Comparison of ENCODE assay signal across 2 cellular contexts in genomic region chr7:55142919-55143600, GRCh38.
A peak's percentile ranks its signal among the peaks of the same experiment; 100 is the strongest.
TF ChIP-seq lines count a peak whose summit lies in the region.

No MANE protein-coding gene starts in this region.

TF ChIP-seq in K562, 482 proteins besides CTCF, POLR2A, EP300 and RAD21 (continued from another document):
- TF ChIP-seq FOXP4 (CRISPR knock-in tag; IDR thresholded peaks at IDR 0.05; ENCODE audit: borderline replicate concordance) (no peak), NR2C2 (CRISPR knock-in tag; IDR thresholded peaks at IDR 0.05) (no peak), NR2C2 (tag; IDR thresholded peaks at IDR 0.05) (peak; percentile 37; the same call in 1 of the 2 replicates), SRSF7 (optimal IDR thresholded peaks at IDR 0.05; ENCODE audit: low read depth, low read length) (no peak), NFXL1 (CRISPR knock-in tag; IDR thresholded peaks at IDR 0.05) (no peak)

TF ChIP-seq in HepG2, 621 proteins besides CTCF, POLR2A, EP300 and RAD21 (continued from another document):
- TF ChIP-seq ZNF670 (CRISPR knock-in tag; IDR thresholded peaks at IDR 0.05; ENCODE audit: borderline replicate concordance): no peak
- peak; percentile 39; the same call in 1 of the 2 replicates for TF ChIP-seq NR2F6 (IDR thresholded peaks at IDR 0.05)
- TF ChIP-seq NR2F6 (CRISPR knock-in tag; IDR thresholded peaks at IDR 0.05): peak; percentile 64
- no peak for TF ChIP-seq ZBTB42 (CRISPR knock-in tag; IDR thresholded peaks at IDR 0.05)
- TF ChIP-seq NFIC (IDR thresholded peaks at IDR 0.05; ENCODE audit: low read length): no peak
- no peak for TF ChIP-seq ZNF749 (CRISPR knock-in tag; IDR thresholded peaks at IDR 0.05; ENCODE audit: borderline replicate concordance)
- no peak for TF ChIP-seq ZNF619 (CRISPR knock-in tag; IDR thresholded peaks at IDR 0.05)
- TF ChIP-seq TFDP1 (CRISPR knock-in tag; IDR thresholded peaks at IDR 0.05; ENCODE audit: borderline replicate concordance): no peak
- no peak for TF ChIP-seq PBX2 (CRISPR knock-in tag; IDR thresholded peaks at IDR 0.05)
- TF ChIP-seq ZNF792 (CRISPR knock-in tag; IDR thresholded peaks at IDR 0.05): no peak
- no peak for TF ChIP-seq SOX13 (IDR thresholded peaks at IDR 0.05)
- peak in 1 of 2 experiments; percentile 57; a peak in 2 of 4 replicates for TF ChIP-seq SOX13 (CRISPR knock-in tag; conservative IDR thresholded peaks at IDR 0.05 in 1 of 2, IDR thresholded peaks at IDR 0.05 in 1 of 2)
- TF ChIP-seq FOXP4 (CRISPR knock-in tag; IDR thresholded peaks at IDR 0.05): no peak
- no peak for TF ChIP-seq PLRG1 (conservative IDR thresholded peaks at IDR 0.05)
- TF ChIP-seq AKAP8 (CRISPR knock-in tag; IDR thresholded peaks at IDR 0.05): no peak
- TF ChIP-seq DMTF1 (CRISPR knock-in tag; IDR thresholded peaks at IDR 0.05): no peak
- no peak for TF ChIP-seq PRPF4 (IDR thresholded peaks at IDR 0.05; ENCODE audit: low read depth, low read length, poor library complexity, severe bottlenecking)
- no peak for TF ChIP-seq ZNF605 (CRISPR knock-in tag; IDR thresholded peaks at IDR 0.05)
- no peak for TF ChIP-seq SRF (IDR thresholded peaks at IDR 0.05; ENCODE audit: low read depth, low read length)
- TF ChIP-seq ZXDC (CRISPR knock-in tag; IDR thresholded peaks at IDR 0.05): no peak
- no peak for TF ChIP-seq KDM2A (CRISPR knock-in tag; IDR thresholded peaks at IDR 0.05; ENCODE audit: borderline replicate concordance, low read depth)
